In the genomic region with DNA sequence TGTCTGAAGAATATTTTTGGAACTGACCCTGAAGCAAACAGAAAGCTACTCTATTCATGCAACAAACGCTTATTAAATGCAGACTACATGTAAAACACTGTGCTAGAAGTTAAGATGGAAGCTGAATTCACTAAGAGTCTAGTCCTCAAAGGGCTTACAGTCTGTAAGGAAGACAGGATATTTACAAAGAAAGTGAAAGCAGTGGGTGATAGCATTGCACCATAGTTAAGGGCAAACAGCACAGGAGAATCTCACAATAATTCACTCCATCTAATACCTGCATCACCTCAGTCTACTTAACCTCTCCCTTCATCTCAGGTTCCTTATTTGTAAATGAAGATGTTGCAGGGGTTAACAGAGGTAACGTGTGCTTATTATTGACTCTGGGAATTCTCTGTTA, we compare ENCODE assay signal across 25 cellular contexts.
A peak's percentile ranks its signal among the peaks of the same experiment; 100 is the strongest.
DNase-seq lines count a peak whose midpoint lies in the region; ATAC-seq and TF ChIP-seq lines count a peak whose summit lies in the region.
"Had no signal": no experiment of that assay in that cellular context is flagged by ENCODE, and none has a peak within 500 bp of the region (broad histone marks: within the 10 kb centered on the region; RNA-seq: fewer than 3 reads in every experiment).

No MANE protein-coding gene starts in this region.

- no peaks in the 10 kb centered on the region for H3K27me3 ChIP-seq in sigmoid colon
- H3K27me3 ChIP-seq: brain microvascular endothelial cell, colonic mucosa, upper lobe of left lung had no signal

- H3K4me1 ChIP-seq in sigmoid colon = peaks cover 0 to 32% (median 16%) of the 10 kb centered on the region in 4 donors
- H3K4me1 ChIP-seq: colonic mucosa had no signal

- intact Hi-C loops in sigmoid colon (cut with DNase I) = no loop called here

- H3K27ac ChIP-seq in sigmoid colon = peak overlapping the region; percentile 40 to 83 (median 62)
- H3K27ac ChIP-seq: brain microvascular endothelial cell, C4-2B, colonic mucosa had no signal

- ATAC-seq in stimulated activated naive CD8-positive, alpha-beta T cell treated with anti-CD3 and anti-CD28 coated beads, Interleukin-15, amount 100 ng/mL, for 72 hours = peak; percentile 56
- ATAC-seq in stimulated activated naive CD8-positive, alpha-beta T cell treated with anti-CD3 and anti-CD28 coated beads, Interleukin-15, Interleukin-2, amounts not matched to agents 100 U/mL and 50 U/mL, for 24 hours = no peak
- no peak for ATAC-seq in HG03439 (IDR thresholded peaks at IDR 0.05; ENCODE audit: unreplicated experiment)
- ATAC-seq: WTC11 had no signal

- H3K9me3 Mint-ChIP-seq in stimulated activated naive CD8-positive, alpha-beta T cell treated with anti-CD3 and anti-CD28 coated beads, Interleukin-15, amount 100 ng/mL, for 72 hours = no peaks in the 10 kb centered on the region
- no peaks in the 10 kb centered on the region for H3K9me3 Mint-ChIP-seq in chondrocyte (ENCODE audit: low read depth)
- H3K9me3 Mint-ChIP-seq: activated CD4-positive, alpha-beta memory T cell treated with anti-CD3 and anti-CD28 coated beads, Interleukin-2, amount 10 ng/mL, durations not matched to agents 7 days and 5 days; endodermal cell; nephron; WTC11 had no signal

- no peak overlapping the region for H3K4me3 ChIP-seq in sigmoid colon
- H3K4me3 ChIP-seq: colonic mucosa, upper lobe of left lung had no signal

- peak overlapping the region in 1 of 2 donors; percentile 22 for H3K27ac Mint-ChIP-seq in stimulated activated naive CD8-positive, alpha-beta T cell treated with anti-CD3 and anti-CD28 coated beads, Interleukin-15, amount 100 ng/mL, for 72 hours
- peak overlapping the region; percentile 53 for H3K27ac Mint-ChIP-seq in chondrocyte (ENCODE audit: unreplicated experiment)
- H3K27ac Mint-ChIP-seq: activated CD4-positive, alpha-beta memory T cell treated with anti-CD3 and anti-CD28 coated beads, Interleukin-2, amount 10 ng/mL, durations not matched to agents 7 days and 5 days; endodermal cell; nephron; progenitor cell of endocrine pancreas; WTC11 had no signal

- no peak for TF ChIP-seq POLR2A in sigmoid colon (IDR thresholded peaks at IDR 0.05)

- DNase-seq in stimulated activated naive CD8-positive, alpha-beta T cell treated with anti-CD3 and anti-CD28 coated beads, Interleukin-15, amount 100 ng/mL, for 72 hours = no peak
- no peak for DNase-seq in stimulated activated naive CD8-positive, alpha-beta T cell treated with anti-CD3 and anti-CD28 coated beads, Interleukin-15, Interleukin-2, amounts not matched to agents 100 U/mL and 50 U/mL, for 24 hours
- no peak for DNase-seq in chondrocyte (ENCODE audit: low spot score)
- no peak for DNase-seq in sigmoid colon
- DNase-seq in NCI-H2107 treated with DMSO at 0.1 percent for 48 hours (lab: John Stamatoyannopoulos, UW; ENCODE audit: unreplicated experiment) = no peak
- no peak for DNase-seq in NCI-H1694 (lab: John Stamatoyannopoulos, UW)
- DNase-seq: activated CD4-positive, alpha-beta memory T cell treated with anti-CD3 and anti-CD28 coated beads, Interleukin-2, amount 10 ng/mL, durations not matched to agents 7 days and 5 days; activated effector memory CD4-positive, alpha-beta T cell treated with anti-CD3 and anti-CD28 coated beads, Interleukin-2, amount 50 U/mL, for 16 hours; activated T-cell treated with anti-CD3 and anti-CD28 coated beads for 4 hours; brain microvascular endothelial cell; colonic mucosa; endodermal cell; H7; left cardiac atrium; NCI-H1417; NCI-H526; stimulated activated CD4-positive, alpha-beta T cell treated with anti-CD3 and anti-CD28 coated beads, Interleukin-4, amount 100 ng/mL, for 1 hour; stimulated activated naive CD4-positive, alpha-beta T cell; T-helper 9 cell; upper lobe of left lung had no signal

- H3K4me1 Mint-ChIP-seq in stimulated activated naive CD8-positive, alpha-beta T cell treated with anti-CD3 and anti-CD28 coated beads, Interleukin-15, amount 100 ng/mL, for 72 hours = peaks cover 46% of the 10 kb centered on the region
- H3K4me1 Mint-ChIP-seq in chondrocyte (ENCODE audit: low read depth) = peaks cover 28% of the 10 kb centered on the region
- H3K4me1 Mint-ChIP-seq: endodermal cell had no signal

- no peaks in the 10 kb centered on the region for H3K36me3 Mint-ChIP-seq in chondrocyte (ENCODE audit: low read depth)
- H3K36me3 Mint-ChIP-seq: WTC11 had no signal

- WGBS in sigmoid colon, 2 donors = 81 to 84% methylated on average over 2 of the region's 2 CpGs

- no peaks in the 10 kb centered on the region for H3K9me3 ChIP-seq in sigmoid colon
- H3K9me3 ChIP-seq: colonic mucosa, upper lobe of left lung had no signal

- H3K36me3 ChIP-seq in sigmoid colon = no peaks in the 10 kb centered on the region
- H3K36me3 ChIP-seq: brain microvascular endothelial cell, colonic mucosa, upper lobe of left lung had no signal

- H3K27me3 Mint-ChIP-seq in stimulated activated naive CD8-positive, alpha-beta T cell treated with anti-CD3 and anti-CD28 coated beads, Interleukin-15, amount 100 ng/mL, for 72 hours = no peaks in the 10 kb centered on the region
- H3K27me3 Mint-ChIP-seq in chondrocyte (ENCODE audit: low read depth) = no peaks in the 10 kb centered on the region
- H3K27me3 Mint-ChIP-seq: activated CD4-positive, alpha-beta memory T cell treated with anti-CD3 and anti-CD28 coated beads, Interleukin-2, amount 10 ng/mL, durations not matched to agents 7 days and 5 days; progenitor cell of endocrine pancreas had no signal

- TF ChIP-seq EP300 in sigmoid colon (IDR thresholded peaks at IDR 0.05) = no peak

- TF ChIP-seq CTCF in chondrocyte (IDR thresholded peaks at IDR 0.05) = no peak
- no peak for TF ChIP-seq CTCF in sigmoid colon (IDR thresholded peaks at IDR 0.05)

- H3K4me3 Mint-ChIP-seq in stimulated activated naive CD8-positive, alpha-beta T cell treated with anti-CD3 and anti-CD28 coated beads, Interleukin-15, amount 100 ng/mL, for 72 hours = no peak overlapping the region
- H3K4me3 Mint-ChIP-seq in chondrocyte (ENCODE audit: unreplicated experiment) = no peak overlapping the region
- H3K4me3 Mint-ChIP-seq: activated CD4-positive, alpha-beta memory T cell treated with anti-CD3 and anti-CD28 coated beads, Interleukin-2, amount 10 ng/mL, durations not matched to agents 7 days and 5 days; endodermal cell; nephron; WTC11 had no signal
